Comparison of ENCODE assay signal across 8 cellular contexts in the genomic region with DNA sequence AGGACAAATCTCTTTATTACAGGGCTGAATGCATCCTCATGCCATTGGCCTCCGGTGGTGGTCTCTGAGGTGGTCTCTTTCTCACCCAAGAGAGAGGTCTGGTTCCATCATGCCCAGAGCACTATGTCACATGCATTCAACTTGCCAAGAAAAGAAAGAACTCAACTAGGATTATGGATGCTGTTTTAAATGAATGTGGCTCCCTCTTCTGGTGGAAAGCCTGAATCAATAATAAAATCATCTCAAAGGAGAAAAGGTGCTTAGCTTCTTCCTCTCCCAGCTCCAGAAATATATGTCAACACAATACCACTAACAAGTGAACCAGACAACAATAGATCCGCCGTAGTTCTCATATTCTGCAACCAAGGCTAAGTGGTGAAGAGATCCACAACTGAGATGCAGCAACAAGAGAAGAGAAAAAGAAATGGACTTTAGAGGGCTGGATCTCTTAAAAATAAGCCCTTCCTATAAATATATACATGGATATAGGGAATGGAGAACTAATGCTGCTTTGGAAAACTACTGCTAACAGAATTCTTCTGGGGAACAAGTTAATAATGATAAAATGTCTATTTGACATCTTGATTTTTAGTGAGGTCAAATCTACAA.
DNase-seq lines count a peak whose midpoint lies in the region; ATAC-seq and TF ChIP-seq lines count a peak whose summit lies in the region.

No MANE protein-coding gene starts in this region.

- no peaks in the 10 kb centered on the region for H3K9me3 Mint-ChIP-seq in progenitor cell of endocrine pancreas (ENCODE audit: low read depth)

- DNase-seq in heart left ventricle (no peak), right cardiac atrium (no peak), M059J (ENCODE audit: low read depth) (peak; percentile 73), RPMI7951 (ENCODE audit: low read depth) (peak; percentile 66), fibroblast of gingiva (ENCODE audit: low read depth) (peak; percentile 38), progenitor cell of endocrine pancreas (ENCODE audit: low spot score, unreplicated experiment) (peak; percentile 13)
- DNase-seq in activated naive CD4-positive, alpha-beta T cell treated with Interleukin-2 at 50 U/mL for 16 hours = no peak

- H3K36me3 Mint-ChIP-seq in progenitor cell of endocrine pancreas (ENCODE audit: insufficient read depth) = no peaks in the 10 kb centered on the region

- 24 to 41% (median 27%) methylated on average over 3 of the region's 3 CpGs for WGBS in heart left ventricle, 4 donors
- WGBS in right cardiac atrium = 27% methylated on average over 3 of the region's 3 CpGs

- H3K27ac ChIP-seq in heart left ventricle (no peak overlapping the region), right cardiac atrium (ENCODE audit: low read length) (no peak overlapping the region)

- H3K27ac Mint-ChIP-seq in progenitor cell of endocrine pancreas = no peak overlapping the region

- H3K27me3 ChIP-seq in heart left ventricle (no peaks in the 10 kb centered on the region), right cardiac atrium (ENCODE audit: control insufficient read depth, insufficient read depth) (no peaks in the 10 kb centered on the region)

- H3K4me3 ChIP-seq in heart left ventricle (no peak overlapping the region), right cardiac atrium (ENCODE audit: low read length) (no peak overlapping the region)

- H3K4me1 ChIP-seq in heart left ventricle (no peaks in the 10 kb centered on the region), right cardiac atrium (ENCODE audit: control insufficient read depth, insufficient read depth, low read length) (no peaks in the 10 kb centered on the region)

- no peak overlapping the region for H3K4me3 Mint-ChIP-seq in progenitor cell of endocrine pancreas (ENCODE audit: low read depth)

- no peaks in the 10 kb centered on the region for H3K4me1 Mint-ChIP-seq in progenitor cell of endocrine pancreas (ENCODE audit: low read depth)

- peaks cover 19% of the 10 kb centered on the region for H3K27me3 Mint-ChIP-seq in progenitor cell of endocrine pancreas

- TF ChIP-seq CTCF in heart left ventricle (IDR thresholded peaks at IDR 0.05) (peak in 11 of 12 donors; percentile 27 to 63 (median 44)), progenitor cell of endocrine pancreas (IDR thresholded peaks at IDR 0.05; ENCODE audit: unreplicated experiment) (peak; percentile 78)

- ATAC-seq in heart left ventricle (no peak), right cardiac atrium (no peak), HG03460 (IDR thresholded peaks at IDR 0.05; ENCODE audit: unreplicated experiment) (no peak)

- H3K36me3 ChIP-seq in heart left ventricle = no peaks in the 10 kb centered on the region

- intact Hi-C loops in heart left ventricle (cut with DNase I) (loop anchor here in 8 of 10 donors (2.0 to 10.0 kb wide), 4 partner anchors 517 to 907 kb away; no protein-coding TSS in a partner anchor), right cardiac atrium (cut with DNase I) (loop anchor here in 1 of 4 donors (10.0 kb wide), 1 partner anchor 627 kb away; no protein-coding TSS in a partner anchor)

- no peak for TF ChIP-seq POLR2A in heart left ventricle (IDR thresholded peaks at IDR 0.05)

- H3K9me3 ChIP-seq in heart left ventricle = no peaks in the 10 kb centered on the region
- H3K9me3 ChIP-seq in right cardiac atrium (ENCODE audit: control insufficient read depth, low read length) = no peaks in the 10 kb centered on the region

Comparison
In these comparisons a context has a peak if more than half of its experiments do, and no peak if none do; other contexts are left out.
1. DNase-seq: peak in M059J (single experiment), RPMI7951 (single experiment), fibroblast of gingiva (single experiment) and progenitor cell of endocrine pancreas (single experiment); none in heart left ventricle (0 of 5), right cardiac atrium (0 of 3) and activated naive CD4-positive, alpha-beta T cell treated with Interleukin-2 at 50 U/mL for 16 hours (single experiment).